28 cellular contexts compared by ENCODE assay signal in the genomic region with DNA sequence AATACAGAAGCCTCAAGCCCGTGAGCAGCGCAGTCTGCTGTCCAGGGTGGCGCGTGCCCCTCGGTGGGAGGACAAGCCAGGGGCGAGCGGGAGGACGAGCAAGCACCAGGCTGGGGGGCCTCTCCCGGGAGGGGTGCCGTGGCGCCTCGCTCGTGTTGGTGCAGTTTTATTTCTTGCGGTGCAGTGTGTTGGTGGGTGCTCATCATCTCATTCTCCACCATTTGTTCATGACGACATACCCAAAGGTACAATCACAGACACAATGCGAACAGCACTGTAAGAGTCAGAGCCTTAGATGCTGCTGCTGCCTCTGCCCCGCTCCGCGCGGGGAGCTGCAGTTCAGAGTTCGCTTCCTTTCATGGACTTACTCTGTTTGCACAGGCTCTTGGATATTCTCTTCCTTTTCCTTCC. TPM values are rescaled to one million over a fixed set of nuclear protein-coding genes. Genes with fewer than 3 reads are reported as not detected.
A peak's percentile ranks its signal among the peaks of the same experiment; 100 is the strongest.
DNase-seq lines count a peak whose midpoint lies in the region; ATAC-seq, FAIRE-seq and TF ChIP-seq lines count a peak whose summit lies in the region.
"Had no signal": no experiment of that assay in that cellular context is flagged by ENCODE, and none has a peak within 500 bp of the region (broad histone marks: within the 10 kb centered on the region; RNA-seq: fewer than 3 reads in every experiment).

No MANE protein-coding gene starts in this region.

- H3K4me1 ChIP-seq in endothelial cell of umbilical vein (ENCODE audit: control insufficient read depth, extremely low read depth, insufficient read depth, low read length) (peaks cover 20% of the 10 kb centered on the region), mesodermal cell (ENCODE audit: control insufficient read depth, insufficient read depth, low read length, poor library complexity, severe bottlenecking) (peaks cover 7% of the 10 kb centered on the region), upper lobe of right lung (peaks cover 7% of the 10 kb centered on the region)

- peaks cover 51% of the 10 kb centered on the region for H3K79me2 ChIP-seq in endothelial cell of umbilical vein (ENCODE audit: control insufficient read depth, insufficient read depth, low read length)

- intact Hi-C loops in endothelial cell of umbilical vein (cut with micrococcal nuclease) (no loop called here), upper lobe of right lung (cut with DNase I) (no loop called here)

- DNase-seq in activated effector memory CD4-positive, alpha-beta T cell treated with anti-CD3 and anti-CD28 coated beads, Interleukin-2, amount 50 U/mL, for 16 hours: peak; percentile 58
- DNase-seq in activated effector memory CD4-positive, alpha-beta T cell treated with Interleukin-2 at 50 U/mL for 16 hours: no peak
- DNase-seq in endothelial cell of umbilical vein (ENCODE audit: low read depth, low spot score) (peak; percentile 91), upper lobe of right lung (peak; percentile 40), cortex of kidney (lab: John Stamatoyannopoulos, UW) (no peak), NCI-H2107 treated with DMSO at 0.1 percent for 48 hours (lab: John Stamatoyannopoulos, UW; ENCODE audit: unreplicated experiment) (no peak), SKM-1 treated with dmso at 0.1 percent for 144 hours (lab: John Stamatoyannopoulos, UW; ENCODE audit: unreplicated experiment) (no peak)
- DNase-seq: activated CD4-positive, alpha-beta T cell treated with anti-CD3 and anti-CD28 coated beads, Interleukin-2, amount 50 U/mL, for 4 hours; activated CD4-positive, CD25-positive, alpha-beta regulatory T cell; activated gamma-delta T cell; activated naive CD8-positive, alpha-beta T cell treated with anti-CD3 and anti-CD28 coated beads, Interleukin-2, amount 10 ng/mL, durations not matched to agents 7 days and 5 days; activated T-cell treated with anti-CD3 and anti-CD28 coated beads for 4 hours; CD4-positive, alpha-beta T cell; cerebellar nuclear complex; effector CD4-positive, alpha-beta T cell; left lung; naive thymus-derived CD8-positive, alpha-beta T cell; NCI-H1092; NCI-H187; NCI-H2227 treated with DMSO at 0.1 percent for 48 hours; NCI-H69; Peyer's patch; small intestine; T-cell had no signal

- BruUV-seq in endothelial cell of umbilical vein (replicated peaks; lab: Mats Ljungman, UMichigan): no TSS peak

- no peaks in the 10 kb centered on the region for H3K9me1 ChIP-seq in endothelial cell of umbilical vein (replicated peaks; ENCODE audit: control insufficient read depth, extremely low read depth, insufficient read depth, low read length)

- peaks cover 0 to 10% of the 10 kb centered on the region in 2 experiments for H3K36me3 ChIP-seq in endothelial cell of umbilical vein (ENCODE audit: control insufficient read depth in 2 of 2, extremely low read depth in 1 of 2, insufficient read depth in 2 of 2, low read length in 2 of 2)
- H3K36me3 ChIP-seq in mesodermal cell (ENCODE audit: control insufficient read depth, insufficient read depth, low read length): peaks cover 35% of the 10 kb centered on the region
- peaks cover 9% of the 10 kb centered on the region for H3K36me3 ChIP-seq in upper lobe of right lung
- H3K36me3 ChIP-seq: HAP-1 had no signal

- H2AFZ ChIP-seq in endothelial cell of umbilical vein (ENCODE audit: low read depth, low read length): no peak overlapping the region

- ATAC-seq in upper lobe of right lung: no peak
- ATAC-seq: left lung; naive thymus-derived CD8-positive, alpha-beta T cell; T-cell had no signal

- no peak for TF ChIP-seq POLR2A in endothelial cell of umbilical vein (IDR thresholded peaks at IDR 0.05; ENCODE audit: low read depth, low read length)

- CTCF ChIA-PET in endothelial cell of umbilical vein (lab: Charles Lee): interaction anchor here (0.7 to 1.3 kb wide), 5 partner anchors 9 to 158 kb away, joined by 3 to 5 read pairs (median 5); no protein-coding TSS in a partner anchor

- dilution Hi-C loops in endothelial cell of umbilical vein (cut with MboI; ENCODE audit: extremely low pct_ligation_motif_present, low sequenced_read_pairs): no loop called here

- H3K4me2 ChIP-seq in endothelial cell of umbilical vein (ENCODE audit: insufficient read depth, low read length): no peak overlapping the region

- H3K9me3 ChIP-seq in endothelial cell of umbilical vein (replicated peaks; ENCODE audit: control insufficient read depth, insufficient read depth, low read length): no peaks in the 10 kb centered on the region
- peaks cover 4% of the 10 kb centered on the region for H3K9me3 ChIP-seq in mesodermal cell (ENCODE audit: control insufficient read depth, low read length)
- H3K9me3 ChIP-seq in upper lobe of right lung: no peaks in the 10 kb centered on the region
- H3K9me3 ChIP-seq: HAP-1, left lung, Peyer's patch had no signal

- H3K9ac ChIP-seq in endothelial cell of umbilical vein (replicated peaks; ENCODE audit: extremely low read depth, insufficient read depth, low read length): no peak overlapping the region

- POLR2A ChIA-PET in endothelial cell of umbilical vein (lab: Charles Lee): no interaction called here

- H3K27me3 ChIP-seq in endothelial cell of umbilical vein (ENCODE audit: control insufficient read depth in 2 of 2, insufficient read depth in 2 of 2, low read length in 2 of 2) (no peaks in the 10 kb centered on the region), upper lobe of right lung (no peaks in the 10 kb centered on the region)
- H3K27me3 ChIP-seq: left lung, Peyer's patch had no signal

- H3K27ac ChIP-seq in endothelial cell of umbilical vein (ENCODE audit: insufficient read depth, low read depth, low read length): peak overlapping the region; percentile 39
- peak overlapping the region; percentile 24 for H3K27ac ChIP-seq in mesodermal cell (ENCODE audit: low read depth, low read length, severe bottlenecking)
- no peak overlapping the region for H3K27ac ChIP-seq in upper lobe of right lung
- H3K27ac ChIP-seq: left lung, Peyer's patch had no signal

- H4K20me1 ChIP-seq in endothelial cell of umbilical vein (replicated peaks; ENCODE audit: control insufficient read depth, extremely low read depth, insufficient read depth, low read length): no peaks in the 10 kb centered on the region

- FAIRE-seq in endothelial cell of umbilical vein (lab: Jason Lieb, UNC): peak; percentile 97
- FAIRE-seq: astrocyte, GM18507, small intestine had no signal

- H3K4me3 ChIP-seq in endothelial cell of umbilical vein (replicated peaks in 1 of 3; ENCODE audit: insufficient read depth in 1 of 3, low read depth in 1 of 3, low read length in 3 of 3): no peak overlapping the region
- no peak overlapping the region for H3K4me3 ChIP-seq in mesodermal cell (ENCODE audit: extremely low read depth, insufficient read depth, low read length, poor library complexity, severe bottlenecking)
- H3K4me3 ChIP-seq in upper lobe of right lung: no peak overlapping the region
- H3K4me3 ChIP-seq: HAP-1, left lung, Peyer's patch had no signal

- 91 to 97% methylated on average over 15 to 20 of the region's 21 CpGs for WGBS in mesodermal cell (ENCODE audit: insufficient coverage in 2 of 2), 2 experiments

- TF ChIP-seq CTCF in endothelial cell of umbilical vein (IDR thresholded peaks at IDR 0.05; ENCODE audit: extremely low read depth in 1 of 2, insufficient read depth in 1 of 2, low read depth in 1 of 2, low read length in 2 of 2) (no peak), upper lobe of right lung (IDR thresholded peaks at IDR 0.05) (no peak)

TF ChIP-seq in endothelial cell of umbilical vein, 7 proteins besides CTCF, POLR2A, EP300 and RAD21:
- TF ChIP-seq POLR2AphosphoS5 (IDR thresholded peaks at IDR 0.05; ENCODE audit: insufficient read depth, low read depth, low read length) (peak; percentile 50), JUN (IDR thresholded peaks at IDR 0.05; ENCODE audit: borderline replicate concordance, insufficient read depth, insufficient read length, low read depth) (peak; percentile 6), MYC (IDR thresholded peaks at IDR 0.05; ENCODE audit: low read depth, low read length) (no peak)

RNA-seq across cellular contexts. Expression of gene RGS12, which starts 30.3 kb away (rescaled TPM):
- total RNA-seq in endothelial cell of umbilical vein: 75.4 and 78.0 TPM in 2 replicates
- polyA plus RNA-seq in endothelial cell of umbilical vein: 38.1 and 65.2 TPM in 2 replicates
- polyA plus RNA-seq in endothelial cell of umbilical vein (2011; cell fraction: cytosol; rRNA removed): 25.3 and 31.2 TPM in 2 replicates
- 102 and 126 TPM in 2 replicates for polyA plus RNA-seq in endothelial cell of umbilical vein (2011; cell fraction: nucleus; rRNA removed)
- polyA plus RNA-seq in endothelial cell of umbilical vein (2012): 38.5 and 42.4 TPM in 2 replicates
- 49.0 and 68.5 TPM in 2 replicates for polyA minus RNA-seq in endothelial cell of umbilical vein
- 2.3 TPM for polyA minus RNA-seq in endothelial cell of umbilical vein (2011; cell fraction: cytosol; rRNA and poly(A)+ RNA removed)
- polyA minus RNA-seq in endothelial cell of umbilical vein (2011; cell fraction: nucleus; rRNA and poly(A)+ RNA removed): 62.7 and 105 TPM in 2 replicates
- 31.9 TPM for polyA plus RNA-seq in mesodermal cell (2013, experiment 1 of 2)
- 30.3 TPM for polyA plus RNA-seq in mesodermal cell (2013, experiment 2 of 2)
- 58.2 TPM for total RNA-seq in upper lobe of right lung

Comparison
In these comparisons a context has a peak if more than half of its experiments do, and no peak if none do; other contexts are left out.
1. DNase-seq: peak in activated effector memory CD4-positive, alpha-beta T cell treated with anti-CD3 and anti-CD28 coated beads, Interleukin-2, amount 50 U/mL, for 16 hours (single experiment), endothelial cell of umbilical vein (single experiment) and upper lobe of right lung (single experiment); none in activated effector memory CD4-positive, alpha-beta T cell treated with Interleukin-2 at 50 U/mL for 16 hours (single experiment), cortex of kidney (single experiment), NCI-H2107 treated with DMSO at 0.1 percent for 48 hours (single experiment) and SKM-1 treated with dmso at 0.1 percent for 144 hours (single experiment).